ENCODE assay signal across 1 cellular context in the genomic region with DNA sequence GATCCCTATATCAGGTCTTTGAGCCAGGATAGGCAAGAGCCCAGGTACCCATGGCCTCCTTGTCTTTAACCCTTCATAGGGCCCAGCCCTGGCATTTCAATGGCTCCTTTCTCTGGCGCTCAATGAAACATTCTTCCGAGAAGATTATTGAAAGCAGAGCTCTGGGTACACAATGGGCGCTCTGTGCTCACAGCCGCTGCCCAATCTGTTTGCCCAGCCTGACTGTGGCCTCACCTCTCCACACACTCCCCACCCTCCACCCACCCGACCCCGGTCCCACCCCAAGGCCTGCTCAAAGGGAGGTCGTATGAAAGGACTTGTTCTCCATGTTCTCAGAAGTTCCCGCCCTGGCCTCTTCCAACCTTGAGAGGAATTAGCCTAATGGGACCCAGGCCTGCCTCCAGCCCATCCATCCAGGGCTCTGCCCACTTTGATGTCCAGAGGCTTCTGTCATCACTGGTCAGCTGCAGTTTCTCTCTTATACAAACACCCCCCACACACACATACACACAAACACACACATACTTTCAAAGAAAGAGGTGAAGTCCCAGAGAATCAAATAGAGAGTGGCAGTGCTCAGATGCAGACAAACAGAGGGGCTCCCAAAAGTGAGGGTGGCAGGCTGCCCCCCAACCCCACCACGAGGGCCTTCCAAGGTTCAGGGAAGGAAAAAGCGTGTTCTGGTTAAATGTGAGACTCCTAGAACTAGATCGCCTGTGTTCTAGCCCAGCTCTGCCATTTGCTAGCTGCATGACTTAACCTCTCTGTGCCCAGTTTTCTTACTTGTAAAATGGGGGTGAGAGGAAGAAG.
TF ChIP-seq lines count a peak whose summit lies in the region.

No MANE protein-coding gene starts in this region.

TF ChIP-seq in HepG2, 621 proteins besides CTCF, POLR2A, EP300 and RAD21 (continued from another document and continues in another):
- no peak for TF ChIP-seq SCMH1 (CRISPR knock-in tag; IDR thresholded peaks at IDR 0.05; ENCODE audit: borderline replicate concordance)
- TF ChIP-seq, protein P1, sequence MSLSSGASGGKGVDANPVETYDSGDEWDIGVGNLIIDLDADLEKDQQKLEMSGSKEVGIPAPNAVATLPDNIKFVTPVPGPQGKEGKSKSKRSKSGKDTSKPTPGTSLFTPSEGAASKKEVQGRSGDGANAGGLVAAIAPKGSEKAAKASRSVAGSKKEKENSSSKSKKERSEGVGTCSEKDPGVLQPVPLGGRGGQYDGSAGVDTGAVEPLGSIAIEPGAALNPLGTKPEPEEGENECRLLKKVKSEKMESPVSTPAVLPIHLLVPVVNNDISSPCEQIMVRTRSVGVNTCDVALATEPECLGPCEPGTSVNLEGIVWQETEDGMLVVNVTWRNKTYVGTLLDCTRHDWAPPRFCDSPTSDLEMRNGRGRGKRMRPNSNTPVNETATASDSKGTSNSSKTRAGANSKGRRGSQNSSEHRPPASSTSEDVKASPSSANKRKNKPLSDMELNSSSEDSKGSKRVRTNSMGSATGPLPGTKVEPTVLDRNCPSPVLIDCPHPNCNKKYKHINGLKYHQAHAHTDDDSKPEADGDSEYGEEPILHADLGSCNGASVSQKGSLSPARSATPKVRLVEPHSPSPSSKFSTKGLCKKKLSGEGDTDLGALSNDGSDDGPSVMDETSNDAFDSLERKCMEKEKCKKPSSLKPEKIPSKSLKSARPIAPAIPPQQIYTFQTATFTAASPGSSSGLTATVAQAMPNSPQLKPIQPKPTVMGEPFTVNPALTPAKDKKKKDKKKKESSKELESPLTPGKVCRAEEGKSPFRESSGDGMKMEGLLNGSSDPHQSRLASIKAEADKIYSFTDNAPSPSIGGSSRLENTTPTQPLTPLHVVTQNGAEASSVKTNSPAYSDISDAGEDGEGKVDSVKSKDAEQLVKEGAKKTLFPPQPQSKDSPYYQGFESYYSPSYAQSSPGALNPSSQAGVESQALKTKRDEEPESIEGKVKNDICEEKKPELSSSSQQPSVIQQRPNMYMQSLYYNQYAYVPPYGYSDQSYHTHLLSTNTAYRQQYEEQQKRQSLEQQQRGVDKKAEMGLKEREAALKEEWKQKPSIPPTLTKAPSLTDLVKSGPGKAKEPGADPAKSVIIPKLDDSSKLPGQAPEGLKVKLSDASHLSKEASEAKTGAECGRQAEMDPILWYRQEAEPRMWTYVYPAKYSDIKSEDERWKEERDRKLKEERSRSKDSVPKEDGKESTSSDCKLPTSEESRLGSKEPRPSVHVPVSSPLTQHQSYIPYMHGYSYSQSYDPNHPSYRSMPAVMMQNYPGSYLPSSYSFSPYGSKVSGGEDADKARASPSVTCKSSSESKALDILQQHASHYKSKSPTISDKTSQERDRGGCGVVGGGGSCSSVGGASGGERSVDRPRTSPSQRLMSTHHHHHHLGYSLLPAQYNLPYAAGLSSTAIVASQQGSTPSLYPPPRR (CRISPR knock-in tag; IDR thresholded peaks at IDR 0.05; ENCODE audit: borderline replicate concordance) = peak; percentile 78; the same call in 1 of the 2 replicates
- TF ChIP-seq, protein P2, sequence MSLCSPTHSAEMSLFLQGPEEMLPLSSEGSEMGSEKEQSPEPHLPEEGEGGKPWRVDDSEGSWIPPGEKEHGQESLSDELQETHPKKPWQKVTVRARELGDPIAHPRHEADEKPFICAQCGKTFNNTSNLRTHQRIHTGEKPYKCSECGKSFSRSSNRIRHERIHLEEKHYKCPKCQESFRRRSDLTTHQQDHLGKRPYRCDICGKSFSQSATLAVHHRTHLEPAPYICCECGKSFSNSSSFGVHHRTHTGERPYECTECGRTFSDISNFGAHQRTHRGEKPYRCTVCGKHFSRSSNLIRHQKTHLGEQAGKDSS (CRISPR knock-in tag; IDR thresholded peaks at IDR 0.05; ENCODE audit: borderline replicate concordance, low read depth) = 0 out of 2 replicates have a peak, but pooled peaks have one; percentile 52
- peak; percentile 63 for TF ChIP-seq SALL1 (CRISPR knock-in tag; IDR thresholded peaks at IDR 0.05)
- peak; percentile 19; the same call in 1 of the 2 replicates for TF ChIP-seq FOXJ3 (CRISPR knock-in tag; IDR thresholded peaks at IDR 0.05; ENCODE audit: borderline replicate concordance)
- TF ChIP-seq NR2F6 (IDR thresholded peaks at IDR 0.05) = peak; percentile 70; the same call in 1 of the 2 replicates
- peak; percentile 47; the same call in 1 of the 2 replicates for TF ChIP-seq NR2F6 (CRISPR knock-in tag; IDR thresholded peaks at IDR 0.05)
- peak; percentile 89 for TF ChIP-seq CREM (IDR thresholded peaks at IDR 0.05)
- TF ChIP-seq CREM (CRISPR knock-in tag; IDR thresholded peaks at IDR 0.05) = no peak
- TF ChIP-seq TOPORS (CRISPR knock-in tag; IDR thresholded peaks at IDR 0.05) = no peak
- peak; percentile 26; the same call in 1 of the 2 replicates for TF ChIP-seq TBX2 (CRISPR knock-in tag; IDR thresholded peaks at IDR 0.05; ENCODE audit: borderline replicate concordance)
- TF ChIP-seq ZNF703 (CRISPR knock-in tag; IDR thresholded peaks at IDR 0.05; ENCODE audit: borderline replicate concordance) = no peak
- no peak for TF ChIP-seq ZNF660 (CRISPR knock-in tag; IDR thresholded peaks at IDR 0.05; ENCODE audit: borderline replicate concordance, low read depth)
- 0 out of 2 replicates have a peak, but pooled peaks have one; percentile 45 for TF ChIP-seq MED13 (CRISPR knock-in tag; IDR thresholded peaks at IDR 0.05)
- TF ChIP-seq, protein P3, sequence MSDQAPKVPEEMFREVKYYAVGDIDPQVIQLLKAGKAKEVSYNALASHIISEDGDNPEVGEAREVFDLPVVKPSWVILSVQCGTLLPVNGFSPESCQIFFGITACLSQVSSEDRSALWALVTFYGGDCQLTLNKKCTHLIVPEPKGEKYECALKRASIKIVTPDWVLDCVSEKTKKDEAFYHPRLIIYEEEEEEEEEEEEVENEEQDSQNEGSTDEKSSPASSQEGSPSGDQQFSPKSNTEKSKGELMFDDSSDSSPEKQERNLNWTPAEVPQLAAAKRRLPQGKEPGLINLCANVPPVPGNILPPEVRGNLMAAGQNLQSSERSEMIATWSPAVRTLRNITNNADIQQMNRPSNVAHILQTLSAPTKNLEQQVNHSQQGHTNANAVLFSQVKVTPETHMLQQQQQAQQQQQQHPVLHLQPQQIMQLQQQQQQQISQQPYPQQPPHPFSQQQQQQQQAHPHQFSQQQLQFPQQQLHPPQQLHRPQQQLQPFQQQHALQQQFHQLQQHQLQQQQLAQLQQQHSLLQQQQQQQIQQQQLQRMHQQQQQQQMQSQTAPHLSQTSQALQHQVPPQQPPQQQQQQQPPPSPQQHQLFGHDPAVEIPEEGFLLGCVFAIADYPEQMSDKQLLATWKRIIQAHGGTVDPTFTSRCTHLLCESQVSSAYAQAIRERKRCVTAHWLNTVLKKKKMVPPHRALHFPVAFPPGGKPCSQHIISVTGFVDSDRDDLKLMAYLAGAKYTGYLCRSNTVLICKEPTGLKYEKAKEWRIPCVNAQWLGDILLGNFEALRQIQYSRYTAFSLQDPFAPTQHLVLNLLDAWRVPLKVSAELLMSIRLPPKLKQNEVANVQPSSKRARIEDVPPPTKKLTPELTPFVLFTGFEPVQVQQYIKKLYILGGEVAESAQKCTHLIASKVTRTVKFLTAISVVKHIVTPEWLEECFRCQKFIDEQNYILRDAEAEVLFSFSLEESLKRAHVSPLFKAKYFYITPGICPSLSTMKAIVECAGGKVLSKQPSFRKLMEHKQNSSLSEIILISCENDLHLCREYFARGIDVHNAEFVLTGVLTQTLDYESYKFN (CRISPR knock-in tag; conservative IDR thresholded peaks at IDR 0.05) = peak; percentile 73
- peak; percentile 89; the same call in 1 of the 2 replicates for TF ChIP-seq ZNF296 (CRISPR knock-in tag; conservative IDR thresholded peaks at IDR 0.05)
- TF ChIP-seq EHMT2 (IDR thresholded peaks at IDR 0.05; ENCODE audit: borderline replicate concordance, low read depth, low read length) = peak; percentile 57; the same call in 1 of the 2 replicates
- peak; percentile 67 for TF ChIP-seq BCL6 (CRISPR knock-in tag; IDR thresholded peaks at IDR 0.05)
- peak; percentile 54; the same call in 1 of the 2 replicates for TF ChIP-seq RCOR2 (CRISPR knock-in tag; IDR thresholded peaks at IDR 0.05)
- TF ChIP-seq GATAD2A (CRISPR knock-in tag; IDR thresholded peaks at IDR 0.05) = peak; percentile 75
- no peak for TF ChIP-seq SRF (IDR thresholded peaks at IDR 0.05; ENCODE audit: low read depth, low read length)
- TF ChIP-seq, protein P4, sequence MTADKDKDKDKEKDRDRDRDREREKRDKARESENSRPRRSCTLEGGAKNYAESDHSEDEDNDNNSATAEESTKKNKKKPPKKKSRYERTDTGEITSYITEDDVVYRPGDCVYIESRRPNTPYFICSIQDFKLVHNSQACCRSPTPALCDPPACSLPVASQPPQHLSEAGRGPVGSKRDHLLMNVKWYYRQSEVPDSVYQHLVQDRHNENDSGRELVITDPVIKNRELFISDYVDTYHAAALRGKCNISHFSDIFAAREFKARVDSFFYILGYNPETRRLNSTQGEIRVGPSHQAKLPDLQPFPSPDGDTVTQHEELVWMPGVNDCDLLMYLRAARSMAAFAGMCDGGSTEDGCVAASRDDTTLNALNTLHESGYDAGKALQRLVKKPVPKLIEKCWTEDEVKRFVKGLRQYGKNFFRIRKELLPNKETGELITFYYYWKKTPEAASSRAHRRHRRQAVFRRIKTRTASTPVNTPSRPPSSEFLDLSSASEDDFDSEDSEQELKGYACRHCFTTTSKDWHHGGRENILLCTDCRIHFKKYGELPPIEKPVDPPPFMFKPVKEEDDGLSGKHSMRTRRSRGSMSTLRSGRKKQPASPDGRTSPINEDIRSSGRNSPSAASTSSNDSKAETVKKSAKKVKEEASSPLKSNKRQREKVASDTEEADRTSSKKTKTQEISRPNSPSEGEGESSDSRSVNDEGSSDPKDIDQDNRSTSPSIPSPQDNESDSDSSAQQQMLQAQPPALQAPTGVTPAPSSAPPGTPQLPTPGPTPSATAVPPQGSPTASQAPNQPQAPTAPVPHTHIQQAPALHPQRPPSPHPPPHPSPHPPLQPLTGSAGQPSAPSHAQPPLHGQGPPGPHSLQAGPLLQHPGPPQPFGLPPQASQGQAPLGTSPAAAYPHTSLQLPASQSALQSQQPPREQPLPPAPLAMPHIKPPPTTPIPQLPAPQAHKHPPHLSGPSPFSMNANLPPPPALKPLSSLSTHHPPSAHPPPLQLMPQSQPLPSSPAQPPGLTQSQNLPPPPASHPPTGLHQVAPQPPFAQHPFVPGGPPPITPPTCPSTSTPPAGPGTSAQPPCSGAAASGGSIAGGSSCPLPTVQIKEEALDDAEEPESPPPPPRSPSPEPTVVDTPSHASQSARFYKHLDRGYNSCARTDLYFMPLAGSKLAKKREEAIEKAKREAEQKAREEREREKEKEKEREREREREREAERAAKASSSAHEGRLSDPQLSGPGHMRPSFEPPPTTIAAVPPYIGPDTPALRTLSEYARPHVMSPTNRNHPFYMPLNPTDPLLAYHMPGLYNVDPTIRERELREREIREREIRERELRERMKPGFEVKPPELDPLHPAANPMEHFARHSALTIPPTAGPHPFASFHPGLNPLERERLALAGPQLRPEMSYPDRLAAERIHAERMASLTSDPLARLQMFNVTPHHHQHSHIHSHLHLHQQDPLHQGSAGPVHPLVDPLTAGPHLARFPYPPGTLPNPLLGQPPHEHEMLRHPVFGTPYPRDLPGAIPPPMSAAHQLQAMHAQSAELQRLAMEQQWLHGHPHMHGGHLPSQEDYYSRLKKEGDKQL (CRISPR knock-in tag; IDR thresholded peaks at IDR 0.05; ENCODE audit: low read depth) = 0 out of 2 replicates have a peak, but pooled peaks have one; percentile 12
- TF ChIP-seq XRCC5 (optimal IDR thresholded peaks at IDR 0.05; ENCODE audit: low read length) = peak; percentile 84
- no peak for TF ChIP-seq MZF1 (CRISPR knock-in tag; IDR thresholded peaks at IDR 0.05; ENCODE audit: borderline replicate concordance)
- no peak for TF ChIP-seq ZNF781 (CRISPR knock-in tag; IDR thresholded peaks at IDR 0.05; ENCODE audit: borderline replicate concordance, not compliant biosample characterization)
- TF ChIP-seq ARID2 (CRISPR knock-in tag; IDR thresholded peaks at IDR 0.05; ENCODE audit: borderline replicate concordance) = no peak
- no peak for TF ChIP-seq ZNF549 (CRISPR knock-in tag; IDR thresholded peaks at IDR 0.05)
- 0 out of 2 replicates have a peak, but pooled peaks have one; percentile 23 for TF ChIP-seq SOX5 (CRISPR knock-in tag; IDR thresholded peaks at IDR 0.05; ENCODE audit: borderline replicate concordance)
- TF ChIP-seq, protein P5, sequence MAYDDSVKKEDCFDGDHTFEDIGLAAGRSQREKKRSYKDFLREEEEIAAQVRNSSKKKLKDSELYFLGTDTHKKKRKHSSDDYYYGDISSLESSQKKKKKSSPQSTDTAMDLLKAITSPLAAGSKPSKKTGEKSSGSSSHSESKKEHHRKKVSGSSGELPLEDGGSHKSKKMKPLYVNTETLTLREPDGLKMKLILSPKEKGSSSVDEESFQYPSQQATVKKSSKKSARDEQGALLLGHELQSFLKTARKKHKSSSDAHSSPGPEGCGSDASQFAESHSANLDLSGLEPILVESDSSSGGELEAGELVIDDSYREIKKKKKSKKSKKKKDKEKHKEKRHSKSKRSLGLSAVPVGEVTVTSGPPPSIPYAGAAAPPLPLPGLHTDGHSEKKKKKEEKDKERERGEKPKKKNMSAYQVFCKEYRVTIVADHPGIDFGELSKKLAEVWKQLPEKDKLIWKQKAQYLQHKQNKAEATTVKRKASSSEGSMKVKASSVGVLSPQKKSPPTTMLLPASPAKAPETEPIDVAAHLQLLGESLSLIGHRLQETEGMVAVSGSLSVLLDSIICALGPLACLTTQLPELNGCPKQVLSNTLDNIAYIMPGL (CRISPR knock-in tag; IDR thresholded peaks at IDR 0.05; ENCODE audit: borderline replicate concordance in 1 of 2, low read depth in 1 of 2) = no peak
- TF ChIP-seq, protein P6, sequence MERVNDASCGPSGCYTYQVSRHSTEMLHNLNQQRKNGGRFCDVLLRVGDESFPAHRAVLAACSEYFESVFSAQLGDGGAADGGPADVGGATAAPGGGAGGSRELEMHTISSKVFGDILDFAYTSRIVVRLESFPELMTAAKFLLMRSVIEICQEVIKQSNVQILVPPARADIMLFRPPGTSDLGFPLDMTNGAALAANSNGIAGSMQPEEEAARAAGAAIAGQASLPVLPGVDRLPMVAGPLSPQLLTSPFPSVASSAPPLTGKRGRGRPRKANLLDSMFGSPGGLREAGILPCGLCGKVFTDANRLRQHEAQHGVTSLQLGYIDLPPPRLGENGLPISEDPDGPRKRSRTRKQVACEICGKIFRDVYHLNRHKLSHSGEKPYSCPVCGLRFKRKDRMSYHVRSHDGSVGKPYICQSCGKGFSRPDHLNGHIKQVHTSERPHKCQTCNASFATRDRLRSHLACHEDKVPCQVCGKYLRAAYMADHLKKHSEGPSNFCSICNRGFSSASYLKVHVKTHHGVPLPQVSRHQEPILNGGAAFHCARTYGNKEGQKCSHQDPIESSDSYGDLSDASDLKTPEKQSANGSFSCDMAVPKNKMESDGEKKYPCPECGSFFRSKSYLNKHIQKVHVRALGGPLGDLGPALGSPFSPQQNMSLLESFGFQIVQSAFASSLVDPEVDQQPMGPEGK (CRISPR knock-in tag; IDR thresholded peaks at IDR 0.05) = peak; percentile 72; the same call in 1 of the 2 replicates
- TF ChIP-seq, protein P7, sequence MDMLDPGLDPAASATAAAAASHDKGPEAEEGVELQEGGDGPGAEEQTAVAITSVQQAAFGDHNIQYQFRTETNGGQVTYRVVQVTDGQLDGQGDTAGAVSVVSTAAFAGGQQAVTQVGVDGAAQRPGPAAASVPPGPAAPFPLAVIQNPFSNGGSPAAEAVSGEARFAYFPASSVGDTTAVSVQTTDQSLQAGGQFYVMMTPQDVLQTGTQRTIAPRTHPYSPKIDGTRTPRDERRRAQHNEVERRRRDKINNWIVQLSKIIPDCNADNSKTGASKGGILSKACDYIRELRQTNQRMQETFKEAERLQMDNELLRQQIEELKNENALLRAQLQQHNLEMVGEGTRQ (IDR thresholded peaks at IDR 0.05; ENCODE audit: low read depth, low read length) = no peak
- TF ChIP-seq, protein P7 (CRISPR knock-in tag; IDR thresholded peaks at IDR 0.05; ENCODE audit: borderline replicate concordance) = no peak
